Comparison of ENCODE assay signal across 8 cellular contexts in genomic region chr17:48597775-48598631, GRCh38. TPM values are rescaled to one million over a fixed set of nuclear protein-coding genes. Genes with fewer than 3 reads are reported as not detected.
DNase-seq lines count a peak whose midpoint lies in the region; ATAC-seq and TF ChIP-seq lines count a peak whose summit lies in the region.

No MANE protein-coding gene starts in this region.

- H3K27me3 Mint-ChIP-seq in activated naive CD8-positive, alpha-beta T cell treated with anti-CD3 and anti-CD28 coated beads, Interleukin-2, amount 10 ng/mL, durations not matched to agents 7 days and 5 days, result peaks cover 94% of the 10 kb centered on the region

- H3K27me3 ChIP-seq in GM06990 (replicated peaks; ENCODE audit: control insufficient read depth, insufficient read depth, low read length) (peaks cover 4% of the 10 kb centered on the region; the same call in 1 of the 2 replicates), MG63 (no peaks in the 10 kb centered on the region)

- H3K36me3 ChIP-seq in GM06990 (ENCODE audit: control insufficient read depth, insufficient read depth, low read length), result no peaks in the 10 kb centered on the region; the same call in 1 of the 2 replicates
- peaks cover 39% of the 10 kb centered on the region for H3K36me3 ChIP-seq in MG63

- peak overlapping the region; percentile 83 for H3K4me3 Mint-ChIP-seq in activated naive CD8-positive, alpha-beta T cell treated with anti-CD3 and anti-CD28 coated beads, Interleukin-2, amount 10 ng/mL, durations not matched to agents 7 days and 5 days

- H3K4me3 ChIP-seq in GM06990 (replicated peaks; ENCODE audit: low read depth, low read length) (peak overlapping the region; percentile 57), MG63 (peak overlapping the region; percentile 64)

- H3K4me1 Mint-ChIP-seq in activated naive CD8-positive, alpha-beta T cell treated with anti-CD3 and anti-CD28 coated beads, Interleukin-2, amount 10 ng/mL, durations not matched to agents 7 days and 5 days, result peaks cover 38% of the 10 kb centered on the region

- H3K36me3 Mint-ChIP-seq in activated naive CD8-positive, alpha-beta T cell treated with anti-CD3 and anti-CD28 coated beads, Interleukin-2, amount 10 ng/mL, durations not matched to agents 7 days and 5 days, result no peaks in the 10 kb centered on the region

- H3K9me3 ChIP-seq in MG63, result no peaks in the 10 kb centered on the region

- no peaks in the 10 kb centered on the region for H3K9me3 Mint-ChIP-seq in activated naive CD8-positive, alpha-beta T cell treated with anti-CD3 and anti-CD28 coated beads, Interleukin-2, amount 10 ng/mL, durations not matched to agents 7 days and 5 days

- DNase-seq in GM06990 (ENCODE audit: extremely low read depth, insufficient read length) (peak; percentile 72), MG63 (peak; percentile 88), kidney tubule cell (ENCODE audit: low spot score) (peak; percentile 87), AML-193 (lab: John Stamatoyannopoulos, UW) (no peak), NCI-H2081 treated with DMSO at 0.1 percent for 48 hours (lab: John Stamatoyannopoulos, UW) (no peak)
- peak; percentile 68 for DNase-seq in activated naive CD8-positive, alpha-beta T cell treated with anti-CD3 and anti-CD28 coated beads, Interleukin-2, amount 10 ng/mL, durations not matched to agents 7 days and 5 days
- DNase-seq in stimulated activated naive CD8-positive, alpha-beta T cell treated with anti-CD3 and anti-CD28 coated beads, Interleukin-15, Interleukin-2, amounts not matched to agents 100 U/mL and 50 U/mL, for 24 hours, result peak; percentile 43

- POLR2A ChIA-PET in activated naive CD8-positive, alpha-beta T cell treated with anti-CD3 and anti-CD28 coated beads, Interleukin-2, amount 10 ng/mL, durations not matched to agents 7 days and 5 days (lab: Charles Lee), result no interaction called here

- no peak overlapping the region for H3K27ac Mint-ChIP-seq in activated naive CD8-positive, alpha-beta T cell treated with anti-CD3 and anti-CD28 coated beads, Interleukin-2, amount 10 ng/mL, durations not matched to agents 7 days and 5 days

- peak; percentile 40 for ATAC-seq in activated naive CD8-positive, alpha-beta T cell treated with anti-CD3 and anti-CD28 coated beads, Interleukin-2, amount 10 ng/mL, durations not matched to agents 7 days and 5 days (ENCODE audit: low read depth)
- ATAC-seq in stimulated activated naive CD8-positive, alpha-beta T cell treated with anti-CD3 and anti-CD28 coated beads, Interleukin-15, Interleukin-2, amounts not matched to agents 100 U/mL and 50 U/mL, for 24 hours, result peak; percentile 8
- ATAC-seq in GM21825 (IDR thresholded peaks at IDR 0.05; ENCODE audit: unreplicated experiment), result no peak

- no peak for TF ChIP-seq CTCF in GM06990 (IDR thresholded peaks at IDR 0.05; ENCODE audit: insufficient read depth, low read length, poor library complexity, severe bottlenecking)

RNA-seq across cellular contexts. Expression of gene HOXB5, which starts 4.4 kb away (rescaled TPM):
- not detected in 2 replicates for total RNA-seq in MG63 (2014; rRNA removed; shearing (Covaris generic); ENCODE audit: low replicate concordance)
- not detected for total RNA-seq in activated naive CD8-positive, alpha-beta T cell treated with anti-CD3 and anti-CD28 coated beads, Interleukin-2, amount 10 ng/mL, durations not matched to agents 7 days and 5 days

RNA-seq across cellular contexts. Expression of gene HOXB6, which starts 6.8 kb away (rescaled TPM):
- total RNA-seq in MG63 (2014; rRNA removed; shearing (Covaris generic); ENCODE audit: low replicate concordance), result 7.0 and 7.7 TPM in 2 replicates
- not detected for total RNA-seq in activated naive CD8-positive, alpha-beta T cell treated with anti-CD3 and anti-CD28 coated beads, Interleukin-2, amount 10 ng/mL, durations not matched to agents 7 days and 5 days

RNA-seq across cellular contexts. Expression of gene HOXB3, which starts 8.0 kb away (rescaled TPM):
- total RNA-seq in MG63 (2014; rRNA removed; shearing (Covaris generic); ENCODE audit: low replicate concordance), result 2.1 and 4.6 TPM in 2 replicates
- 10 to 100 TPM; 10.5 to 13.6 TPM for total RNA-seq in activated naive CD8-positive, alpha-beta T cell treated with anti-CD3 and anti-CD28 coated beads, Interleukin-2, amount 10 ng/mL, durations not matched to agents 7 days and 5 days

RNA-seq across cellular contexts. Expression of gene HOXB7, which starts 12.8 kb away (rescaled TPM):
- total RNA-seq in MG63 (2014; rRNA removed; shearing (Covaris generic); ENCODE audit: low replicate concordance), result 9.8 and 30.6 TPM in 2 replicates
- total RNA-seq in activated naive CD8-positive, alpha-beta T cell treated with anti-CD3 and anti-CD28 coated beads, Interleukin-2, amount 10 ng/mL, durations not matched to agents 7 days and 5 days, result 1 to 10 TPM in 1 of 2 experiments, under 1 TPM in 1; 0.80 to 1.0 TPM

RNA-seq across cellular contexts. Expression of gene HOXB8, which starts 17.1 kb away (rescaled TPM):
- 3.8 and 4.8 TPM in 2 replicates for total RNA-seq in MG63 (2014; rRNA removed; shearing (Covaris generic); ENCODE audit: low replicate concordance)
- total RNA-seq in activated naive CD8-positive, alpha-beta T cell treated with anti-CD3 and anti-CD28 coated beads, Interleukin-2, amount 10 ng/mL, durations not matched to agents 7 days and 5 days, result not detected

Comparison
In these comparisons a context has a peak if more than half of its experiments do, and no peak if none do; other contexts are left out.
1. DNase-seq: peak in GM06990 (single experiment), MG63 (single experiment), activated naive CD8-positive, alpha-beta T cell treated with anti-CD3 and anti-CD28 coated beads, Interleukin-2, amount 10 ng/mL, durations not matched to agents 7 days and 5 days (single experiment), kidney tubule cell (single experiment) and stimulated activated naive CD8-positive, alpha-beta T cell treated with anti-CD3 and anti-CD28 coated beads, Interleukin-15, Interleukin-2, amounts not matched to agents 100 U/mL and 50 U/mL, for 24 hours (single experiment); none in AML-193 (0 of 2) and NCI-H2081 treated with DMSO at 0.1 percent for 48 hours (single experiment).